Comparison of ENCODE assay signal across 23 cellular contexts in genomic region chr15:29071193-29071906, GRCh38.
DNase-seq lines count a peak whose midpoint lies in the region; ATAC-seq and TF ChIP-seq lines count a peak whose summit lies in the region.
"Had no signal": no experiment of that assay in that cellular context is flagged by ENCODE, and none has a peak within 500 bp of the region (broad histone marks: within the 10 kb centered on the region; RNA-seq: fewer than 3 reads in every experiment).

No MANE protein-coding gene starts in this region.

- no peaks in the 10 kb centered on the region for H3K27me3 ChIP-seq in osteoblast (ENCODE audit: insufficient read depth, low read length)
- peaks cover 10% of the 10 kb centered on the region for H3K27me3 ChIP-seq in left ventricle myocardium inferior (ENCODE audit: low read depth)
- H3K27me3 ChIP-seq: transverse colon had no signal

- H3K36me3 Mint-ChIP-seq in activated CD4-positive, alpha-beta T cell treated with anti-CD3 and anti-CD28 coated beads, Interleukin-2, amount 10 ng/mL, durations not matched to agents 24 days and 14 days (ENCODE audit: low read depth) = no peaks in the 10 kb centered on the region

- TF ChIP-seq POLR2A in GM18505 (IDR thresholded peaks at IDR 0.05; ENCODE audit: borderline replicate concordance, extremely low read depth, insufficient read depth, insufficient read length) = no peak

- DNase-seq in COR-L47 (lab: John Stamatoyannopoulos, UW) (peak; percentile 14), NCI-H524 treated with DMSO at 0.1 percent for 48 hours (lab: John Stamatoyannopoulos, UW) (peak; percentile 71), globus pallidus (ENCODE audit: low spot score) (peak; percentile 73), osteoblast (ENCODE audit: insufficient read length, low spot score, missing footprints) (no peak), Right ventricle myocardium superior (no peak), left ventricle myocardium inferior (no peak)
- DNase-seq in activated CD4-positive, alpha-beta T cell treated with anti-CD3 and anti-CD28 coated beads, Interleukin-2, amount 10 ng/mL, durations not matched to agents 24 days and 14 days = no peak
- DNase-seq: activated CD4-positive, alpha-beta memory T cell treated with anti-CD3 and anti-CD28 coated beads, Interleukin-2, amount 10 ng/mL, durations not matched to agents 7 days and 5 days; activated gamma-delta T cell; activated T-cell treated with anti-CD3 and anti-CD28 coated beads for 4 hours; Caco-2; GM23248; heart right ventricle; Kasumi-1; left ventricle myocardium superior; NCI-H187 treated with DMSO at 0.1 percent for 48 hours; stimulated activated CD4-positive, alpha-beta T cell treated with anti-CD3 and anti-CD28 coated beads, Interleukin-4, amount 100 ng/mL, for 24 hours; stimulated activated naive CD4-positive, alpha-beta T cell treated with Interleukin-2 at 50 U/mL for 16 hours; T-helper 9 cell; transverse colon had no signal

- H3K4me1 ChIP-seq in osteoblast (ENCODE audit: insufficient read depth, low read length) (no peaks in the 10 kb centered on the region), left ventricle myocardium inferior (no peaks in the 10 kb centered on the region)
- H3K4me1 ChIP-seq: Caco-2, heart right ventricle, transverse colon had no signal

- H3K4me3 ChIP-seq in osteoblast (ENCODE audit: insufficient read depth, low read length) = peak overlapping the region; percentile 2
- H3K4me3 ChIP-seq in left ventricle myocardium inferior = no peak overlapping the region
- H3K4me3 ChIP-seq: GM23248, heart right ventricle, transverse colon had no signal

- H4K20me1 ChIP-seq in osteoblast (ENCODE audit: insufficient read depth, low read length) = no peaks in the 10 kb centered on the region

- H3K79me2 ChIP-seq in osteoblast (ENCODE audit: insufficient read depth, low read length) = no peaks in the 10 kb centered on the region

- H3K9me3 ChIP-seq in osteoblast (ENCODE audit: low read depth, low read length) (no peaks in the 10 kb centered on the region), left ventricle myocardium inferior (replicated peaks) (peaks cover 10% of the 10 kb centered on the region)
- H3K9me3 ChIP-seq: Caco-2, transverse colon had no signal

- H3K4me2 ChIP-seq in osteoblast (ENCODE audit: insufficient read depth, low read length) = peak overlapping the region; percentile 39

- no peak overlapping the region for H2AFZ ChIP-seq in osteoblast (ENCODE audit: low read length)
- H2AFZ ChIP-seq: GM23248 had no signal

- no peak overlapping the region for H3K4me3 Mint-ChIP-seq in activated CD4-positive, alpha-beta T cell treated with anti-CD3 and anti-CD28 coated beads, Interleukin-2, amount 10 ng/mL, durations not matched to agents 24 days and 14 days
- H3K4me3 Mint-ChIP-seq: activated CD4-positive, alpha-beta memory T cell treated with anti-CD3 and anti-CD28 coated beads, Interleukin-2, amount 10 ng/mL, durations not matched to agents 7 days and 5 days; WTC11 had no signal

- H3K36me3 ChIP-seq in osteoblast (ENCODE audit: insufficient read depth, low read length) (no peaks in the 10 kb centered on the region), left ventricle myocardium inferior (no peaks in the 10 kb centered on the region)
- H3K36me3 ChIP-seq: heart right ventricle, transverse colon had no signal

- H3K27ac ChIP-seq in osteoblast (ENCODE audit: low read depth, low read length) = no peak overlapping the region
- H3K27ac ChIP-seq in left ventricle myocardium inferior (replicated peaks) = no peak overlapping the region
- H3K27ac ChIP-seq: epithelial cell of prostate, GM23248, heart right ventricle, transverse colon had no signal

- intact Hi-C loops in Right ventricle myocardium superior (cut with DNase I) = no loop called here
- intact Hi-C loops in activated CD4-positive, alpha-beta T cell treated with anti-CD3 and anti-CD28 coated beads, Interleukin-2, amount 10 ng/mL, durations not matched to agents 24 days and 14 days (cut with micrococcal nuclease) = no loop called here
- intact Hi-C loops in left ventricle myocardium inferior (cut with micrococcal nuclease) = no loop called here

- H3K4me1 Mint-ChIP-seq in activated CD4-positive, alpha-beta T cell treated with anti-CD3 and anti-CD28 coated beads, Interleukin-2, amount 10 ng/mL, durations not matched to agents 24 days and 14 days = no peaks in the 10 kb centered on the region
- H3K4me1 Mint-ChIP-seq: activated CD4-positive, alpha-beta memory T cell treated with anti-CD3 and anti-CD28 coated beads, Interleukin-2, amount 10 ng/mL, durations not matched to agents 7 days and 5 days had no signal

- H3K9me3 Mint-ChIP-seq in activated CD4-positive, alpha-beta T cell treated with anti-CD3 and anti-CD28 coated beads, Interleukin-2, amount 10 ng/mL, durations not matched to agents 24 days and 14 days = no peaks in the 10 kb centered on the region

- no peaks in the 10 kb centered on the region for H3K27me3 Mint-ChIP-seq in activated CD4-positive, alpha-beta T cell treated with anti-CD3 and anti-CD28 coated beads, Interleukin-2, amount 10 ng/mL, durations not matched to agents 24 days and 14 days
- H3K27me3 Mint-ChIP-seq: activated CD4-positive, alpha-beta memory T cell treated with anti-CD3 and anti-CD28 coated beads, Interleukin-2, amount 10 ng/mL, durations not matched to agents 7 days and 5 days had no signal

- ATAC-seq in Right ventricle myocardium superior (ENCODE audit: poor library complexity) (no peak), GM18505 (IDR thresholded peaks at IDR 0.05; ENCODE audit: unreplicated experiment) (no peak)
- ATAC-seq: heart right ventricle, left ventricle myocardium superior, WTC11 had no signal

- H3K27ac Mint-ChIP-seq in activated CD4-positive, alpha-beta T cell treated with anti-CD3 and anti-CD28 coated beads, Interleukin-2, amount 10 ng/mL, durations not matched to agents 24 days and 14 days = no peak overlapping the region
- H3K27ac Mint-ChIP-seq: activated CD4-positive, alpha-beta memory T cell treated with anti-CD3 and anti-CD28 coated beads, Interleukin-2, amount 10 ng/mL, durations not matched to agents 7 days and 5 days; WTC11 had no signal

- TF ChIP-seq CTCF in osteoblast (IDR thresholded peaks at IDR 0.05; ENCODE audit: extremely low read depth, low read depth, low read length) (no peak), left ventricle myocardium inferior (IDR thresholded peaks at IDR 0.05; ENCODE audit: borderline replicate concordance) (no peak)

Comparison
In these comparisons a context has a peak if more than half of its experiments do, and no peak if none do; other contexts are left out.
1. DNase-seq: peak in COR-L47 (single experiment), NCI-H524 treated with DMSO at 0.1 percent for 48 hours (single experiment) and globus pallidus (single experiment); none in osteoblast (single experiment), Right ventricle myocardium superior (single experiment), activated CD4-positive, alpha-beta T cell treated with anti-CD3 and anti-CD28 coated beads, Interleukin-2, amount 10 ng/mL, durations not matched to agents 24 days and 14 days (single experiment) and left ventricle myocardium inferior (single experiment).